In genomic region chr5:154286557-154286956, GRCh38 we compare ENCODE assay signal across 1 cellular context.
TF ChIP-seq lines count a peak whose summit lies in the region.

No MANE protein-coding gene starts in this region.

TF ChIP-seq in HCT116, 20 proteins besides CTCF, POLR2A, EP300 and RAD21 (continued from another document):
- TF ChIP-seq, protein P1, sequence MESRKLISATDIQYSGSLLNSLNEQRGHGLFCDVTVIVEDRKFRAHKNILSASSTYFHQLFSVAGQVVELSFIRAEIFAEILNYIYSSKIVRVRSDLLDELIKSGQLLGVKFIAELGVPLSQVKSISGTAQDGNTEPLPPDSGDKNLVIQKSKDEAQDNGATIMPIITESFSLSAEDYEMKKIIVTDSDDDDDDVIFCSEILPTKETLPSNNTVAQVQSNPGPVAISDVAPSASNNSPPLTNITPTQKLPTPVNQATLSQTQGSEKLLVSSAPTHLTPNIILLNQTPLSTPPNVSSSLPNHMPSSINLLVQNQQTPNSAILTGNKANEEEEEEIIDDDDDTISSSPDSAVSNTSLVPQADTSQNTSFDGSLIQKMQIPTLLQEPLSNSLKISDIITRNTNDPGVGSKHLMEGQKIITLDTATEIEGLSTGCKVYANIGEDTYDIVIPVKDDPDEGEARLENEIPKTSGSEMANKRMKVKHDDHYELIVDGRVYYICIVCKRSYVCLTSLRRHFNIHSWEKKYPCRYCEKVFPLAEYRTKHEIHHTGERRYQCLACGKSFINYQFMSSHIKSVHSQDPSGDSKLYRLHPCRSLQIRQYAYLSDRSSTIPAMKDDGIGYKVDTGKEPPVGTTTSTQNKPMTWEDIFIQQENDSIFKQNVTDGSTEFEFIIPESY (IDR thresholded peaks at IDR 0.05; ENCODE audit: extremely low read depth, insufficient replicate concordance, low read length) = no peak
- TF ChIP-seq EZH2phosphoT487 (IDR thresholded peaks at IDR 0.05; ENCODE audit: borderline replicate concordance) = no peak
- no peak for TF ChIP-seq TCF7L2 (IDR thresholded peaks at IDR 0.05; ENCODE audit: borderline replicate concordance, extremely low read depth, insufficient read depth, insufficient read length)
TF ChIP-seq in HCT116: peak in this region for 0.
